8 cellular contexts compared by ENCODE assay signal in the genomic region with DNA sequence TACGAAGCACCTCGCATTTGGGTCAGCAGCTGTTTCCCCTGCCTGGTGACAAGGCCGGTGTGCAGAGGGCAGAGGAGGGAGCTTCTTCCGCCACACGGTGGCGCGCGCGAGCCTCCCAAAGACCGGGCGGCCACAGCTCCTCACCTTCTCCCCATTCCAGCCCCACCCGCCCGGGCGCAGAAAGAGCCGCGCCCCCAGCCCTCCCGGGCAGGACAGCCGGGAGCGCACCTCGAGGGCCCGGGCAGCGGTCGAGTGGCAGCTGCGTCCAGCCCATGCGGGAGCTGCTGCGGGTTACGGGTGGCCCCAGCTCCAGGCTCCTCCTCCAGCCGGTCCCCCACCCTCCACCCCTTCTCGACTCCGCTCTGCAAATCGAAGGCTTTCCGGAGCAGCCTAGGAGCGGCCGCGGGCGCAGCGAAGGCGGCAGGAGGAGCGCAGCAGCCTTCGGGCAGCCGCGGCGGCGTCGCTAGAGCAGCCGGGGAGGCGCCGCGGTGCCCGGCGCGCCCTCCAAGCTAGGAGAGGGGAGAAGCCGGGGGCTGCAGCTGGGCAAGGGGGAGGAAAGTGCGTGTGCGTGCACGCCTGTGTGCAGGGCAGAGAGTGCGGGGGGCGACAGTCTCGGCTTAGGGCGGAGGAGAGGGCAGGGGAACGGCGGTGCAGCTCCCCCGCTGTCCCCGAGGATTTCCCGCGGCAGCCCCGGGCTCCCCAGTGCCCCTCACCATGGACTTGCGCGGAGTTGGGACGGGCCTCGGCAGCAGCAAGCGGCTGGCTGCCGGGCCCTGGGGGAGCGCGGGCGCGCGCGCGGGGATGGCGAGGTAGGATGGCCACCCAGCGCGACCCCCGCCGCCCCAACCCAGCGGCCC.
DNase-seq lines count a peak whose midpoint lies in the region; ATAC-seq and TF ChIP-seq lines count a peak whose summit lies in the region.

A gene (plus strand): TSS at position 348 of the 857 bp plus-strand sequence. CDS start 635 bp downstream, outside the sequence.

- ATAC-seq in GM19023 (IDR thresholded peaks at IDR 0.05; ENCODE audit: unreplicated experiment) (peak; percentile 95), HG03159 (IDR thresholded peaks at IDR 0.05; ENCODE audit: unreplicated experiment) (peak; percentile 96)

- TF ChIP-seq CTCF in coronary artery (IDR thresholded peaks at IDR 0.05) = peak; percentile 93

- DNase-seq in Ammon's horn (ENCODE audit: low spot score) = peak; percentile 89
- peak; percentile 63 for DNase-seq in NCI-H2196 (lab: John Stamatoyannopoulos, UW; ENCODE audit: unreplicated experiment)
- DNase-seq in activated CD4-positive, CD25-positive, alpha-beta regulatory T cell treated with anti-CD3 and anti-CD28 coated beads, Interleukin-2, amount 50 U/mL, for 72 hours = peak; percentile 69
- peak; percentile 84 for DNase-seq in coronary artery (ENCODE audit: low spot score)
- peak; percentile 95 for DNase-seq in left kidney (ENCODE audit: low read depth, low spot score)
- peak; percentile 8 to 62 for DNase-seq in stimulated activated CD4-positive, alpha-beta T cell treated with anti-CD3 and anti-CD28 coated beads, Interleukin-1b, Interleukin-23, amount 100 ng/mL, for 4 hours (ENCODE audit: low read depth in 2 of 2)

- peak within 1 kb of the TSS; percentile 79 for H3K4me3 ChIP-seq in coronary artery

- peak within 1 kb of the TSS in 1 of 2 donors; percentile 49 for H3K27ac ChIP-seq in coronary artery

Comparison
In these comparisons a context has a peak if more than half of its experiments do, and no peak if none do; other contexts are left out.
1. DNase-seq: peak in every context shown above with its lines; median percentile 95 in left kidney; 89 in Ammon's horn; 84 in coronary artery; 69 in activated CD4-positive, CD25-positive, alpha-beta regulatory T cell treated with anti-CD3 and anti-CD28 coated beads, Interleukin-2, amount 50 U/mL, for 72 hours; 63 in NCI-H2196; 35 in stimulated activated CD4-positive, alpha-beta T cell treated with anti-CD3 and anti-CD28 coated beads, Interleukin-1b, Interleukin-23, amount 100 ng/mL, for 4 hours.